In genomic region chr2:70523996-70524965, GRCh38 we compare ENCODE assay signal across 8 cellular contexts. TPM values are rescaled to one million over a fixed set of nuclear protein-coding genes. Genes with fewer than 3 reads are reported as not detected.
DNase-seq lines count a peak whose midpoint lies in the region; ATAC-seq and TF ChIP-seq lines count a peak whose summit lies in the region.

No MANE protein-coding gene starts in this region.

- intact Hi-C loops in right cardiac atrium (cut with DNase I) (no loop called here), transverse colon (cut with DNase I; ENCODE audit: low total_unique reads) (no loop called here)

- H3K4me1 ChIP-seq in right cardiac atrium (ENCODE audit: control insufficient read depth, insufficient read depth, low read length), result peaks cover 7% of the 10 kb centered on the region
- H3K4me1 ChIP-seq in transverse colon, result peaks cover 14 to 36% (median 22%) of the 10 kb centered on the region in 4 donors

- no peaks in the 10 kb centered on the region for H3K36me3 ChIP-seq in transverse colon

- TF ChIP-seq EP300 in transverse colon (IDR thresholded peaks at IDR 0.05; ENCODE audit: low read depth), result no peak

- no peak for TF ChIP-seq POLR2A in transverse colon (IDR thresholded peaks at IDR 0.05)

- no peak overlapping the region for H3K4me3 ChIP-seq in right cardiac atrium (ENCODE audit: low read length)
- H3K4me3 ChIP-seq in transverse colon, result no peak overlapping the region

- H3K9me3 ChIP-seq in right cardiac atrium (ENCODE audit: control insufficient read depth, low read length) (no peaks in the 10 kb centered on the region), transverse colon (no peaks in the 10 kb centered on the region)

- H3K27me3 Mint-ChIP-seq in activated T-cell treated with anti-CD3 and anti-CD28 coated beads, Interleukin-2, amount 50 U/mL, for 4 hours (ENCODE audit: low read depth), result peaks cover 1% of the 10 kb centered on the region

- H3K4me3 Mint-ChIP-seq in activated T-cell treated with anti-CD3 and anti-CD28 coated beads, Interleukin-2, amount 50 U/mL, for 4 hours, result no peak overlapping the region

- ATAC-seq in activated T-cell treated with anti-CD3 and anti-CD28 coated beads, Interleukin-2, amount 50 U/mL, for 4 hours, result peak; percentile 67 to 74
- ATAC-seq in right cardiac atrium (peak; percentile 45 to 72), GM18870 (IDR thresholded peaks at IDR 0.05; ENCODE audit: unreplicated experiment) (no peak)

- in situ Hi-C loops in transverse colon (cut with MboI; ENCODE audit: low pct_ligation_motif_present in 1 of 4, low pct_unique_long_range_greater_than_20kb in 1 of 4, low sequenced_read_pairs in 3 of 4), result no loop called here

- no peaks in the 10 kb centered on the region for H3K9me3 Mint-ChIP-seq in activated T-cell treated with anti-CD3 and anti-CD28 coated beads, Interleukin-2, amount 50 U/mL, for 4 hours

- H3K27ac ChIP-seq in right cardiac atrium (ENCODE audit: low read length) (no peak overlapping the region), transverse colon (peak overlapping the region; percentile 76 to 79 (median 78))

- DNase-seq in A172 (ENCODE audit: low spot score) (peak; percentile 95), HT1080 (ENCODE audit: low read depth) (peak; percentile 93), right cardiac atrium (peak in 2 of 3 donors; percentile 20 to 59), transverse colon (peak; percentile 61), NCI-H146 (lab: John Stamatoyannopoulos, UW) (no peak), NCI-H2171 (lab: John Stamatoyannopoulos, UW) (no peak)
- DNase-seq in activated T-cell treated with anti-CD3 and anti-CD28 coated beads, Interleukin-2, amount 50 U/mL, for 4 hours, result peak; percentile 13

- TF ChIP-seq CTCF in transverse colon (IDR thresholded peaks at IDR 0.05), result no peak

- peaks cover 20% of the 10 kb centered on the region for H3K4me1 Mint-ChIP-seq in activated T-cell treated with anti-CD3 and anti-CD28 coated beads, Interleukin-2, amount 50 U/mL, for 4 hours (ENCODE audit: low read depth)

- WGBS in right cardiac atrium, result 49% methylated on average over 14 of the region's 14 CpGs
- WGBS in transverse colon (ENCODE audit: low coverage in 1 of 2), 2 donors, result 17 to 39% methylated on average over 1 to 13 of the region's 14 CpGs

- peaks cover 2% of the 10 kb centered on the region for H3K36me3 Mint-ChIP-seq in activated T-cell treated with anti-CD3 and anti-CD28 coated beads, Interleukin-2, amount 50 U/mL, for 4 hours (ENCODE audit: insufficient read depth)

- H3K27me3 ChIP-seq in right cardiac atrium (ENCODE audit: control insufficient read depth, insufficient read depth), result no peaks in the 10 kb centered on the region
- H3K27me3 ChIP-seq in transverse colon, result no peaks in the 10 kb centered on the region

RNA-seq across cellular contexts. Expression of gene TGFA, which starts 29.3 kb away (rescaled TPM):
- 0.31 and 1.0 TPM in 2 replicates for total RNA-seq in A172 (2014; rRNA removed; shearing (Covaris generic))
- 25.8 and 28.2 TPM in 2 replicates for total RNA-seq in HT1080 (2014; rRNA removed; shearing (Covaris generic))
- polyA plus RNA-seq in HT1080 (2015; cell fraction: cytosol; rRNA removed), result 49.5 and 53.0 TPM in 2 replicates
- polyA plus RNA-seq in HT1080 (2015; cell fraction: nucleus; rRNA removed), result 31.3 and 33.7 TPM in 2 replicates
- total RNA-seq in activated T-cell treated with anti-CD3 and anti-CD28 coated beads, Interleukin-2, amount 50 U/mL, for 4 hours, result under 1 TPM; 0.33 to 0.68 (median 0.53) TPM
- under 1 TPM; 0.47 to 0.96 (median 0.58) TPM for total RNA-seq in right cardiac atrium
- 0.81 TPM for polyA plus RNA-seq in right cardiac atrium
- 10 to 100 TPM; 10.7 to 51.3 (median 33.7) TPM for total RNA-seq in transverse colon

Comparison
In these comparisons a context has a peak if more than half of its experiments do, and no peak if none do; other contexts are left out.
1. DNase-seq: peak in A172 (single experiment), HT1080 (single experiment), activated T-cell treated with anti-CD3 and anti-CD28 coated beads, Interleukin-2, amount 50 U/mL, for 4 hours (single experiment), right cardiac atrium (2 of 3) and transverse colon (single experiment); none in NCI-H146 (single experiment) and NCI-H2171 (single experiment).